In the genomic region with DNA sequence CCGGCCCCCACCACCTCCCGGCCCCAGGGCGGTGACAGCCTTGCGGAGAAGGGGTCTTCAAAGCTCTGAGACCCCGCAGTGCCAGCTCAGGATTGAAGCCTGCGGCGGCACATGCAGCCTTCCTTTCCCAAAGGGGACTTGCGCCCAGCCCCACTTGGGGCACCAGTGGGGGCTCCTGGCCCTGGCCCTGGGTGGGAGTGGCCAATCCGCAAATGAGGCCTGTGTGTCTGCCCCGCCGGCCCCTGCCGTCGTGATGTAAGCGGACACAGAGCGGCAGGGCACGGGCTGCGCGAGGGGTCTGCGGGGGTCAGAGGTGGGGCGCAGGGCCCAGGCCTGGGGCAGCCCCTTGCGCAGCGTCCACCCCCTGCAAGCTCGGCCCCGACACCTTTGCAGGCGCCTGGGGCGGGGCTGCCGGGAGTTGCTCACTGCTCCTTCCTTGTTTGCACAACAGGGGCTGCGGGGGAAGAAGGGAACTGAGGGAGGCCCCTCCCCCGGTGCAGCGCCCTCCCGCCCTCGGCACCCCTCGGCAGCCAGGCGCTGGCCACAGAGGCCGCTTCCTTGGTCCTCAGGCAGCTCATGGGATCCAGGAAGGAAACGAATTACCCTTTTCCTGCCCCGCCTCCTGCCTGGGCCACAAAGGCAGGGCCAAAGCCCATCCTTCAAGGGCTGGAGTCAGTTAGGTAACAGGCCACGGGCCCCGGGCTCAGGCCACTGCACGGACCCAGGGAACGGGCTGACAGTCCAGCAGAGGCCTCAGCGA, we compare ENCODE assay signal across 8 cellular contexts. TPM values are rescaled to one million over a fixed set of nuclear protein-coding genes. Genes with fewer than 3 reads are reported as not detected.
DNase-seq lines count a peak whose midpoint lies in the region; ATAC-seq, FAIRE-seq and TF ChIP-seq lines count a peak whose summit lies in the region.

No MANE protein-coding gene starts in this region.

- H3K27me3 ChIP-seq in KMS-11 (ENCODE audit: insufficient read depth, low read depth) = peaks cover 36% of the 10 kb centered on the region; the same call in 1 of the 2 replicates

- peaks cover 22% of the 10 kb centered on the region for H3K27me3 Mint-ChIP-seq in brain

- H3K79me2 ChIP-seq in KMS-11 (ENCODE audit: insufficient read depth, low read depth) = no peaks in the 10 kb centered on the region

- DNase-seq in ELR (ENCODE audit: low read depth) = peak; percentile 79
- peak; percentile 95 for DNase-seq in islet precursor cell
- peak; percentile 60 for DNase-seq in stimulated activated CD8-positive, alpha-beta memory T cell treated with anti-CD3 and anti-CD28 coated beads, Interleukin-4, amount 100 ng/mL, for 48 hours
- DNase-seq in HTR-8/SVneo (ENCODE audit: insufficient read length, low spot score) = no peak

- H3K4me1 ChIP-seq in KMS-11 (ENCODE audit: low read depth, poor library complexity, severe bottlenecking) = peaks cover 15% of the 10 kb centered on the region

- FAIRE-seq in HTR-8/SVneo (lab: Jason Lieb, UNC) = no peak

- TF ChIP-seq CTCF in KMS-11 (conservative IDR thresholded peaks at IDR 0.05; ENCODE audit: low read depth, low read length) = no peak
- no peak for TF ChIP-seq CTCF in brain (conservative IDR thresholded peaks at IDR 0.05)

- peak overlapping the region; percentile 44; the same call in 1 of the 2 replicates for H2AFZ ChIP-seq in KMS-11 (ENCODE audit: low read depth)

- peak overlapping the region in 3 of 5 experiments; percentile 32 to 57 (median 41) for H3K4me3 Mint-ChIP-seq in brain

- no peaks in the 10 kb centered on the region for H3K36me3 ChIP-seq in KMS-11 (ENCODE audit: insufficient read depth)

- ATAC-seq in GM18505 (IDR thresholded peaks at IDR 0.05; ENCODE audit: unreplicated experiment) = no peak
- ATAC-seq in GM21786 (IDR thresholded peaks at IDR 0.05; ENCODE audit: unreplicated experiment) = no peak

- H4K20me1 ChIP-seq in KMS-11 (ENCODE audit: insufficient read depth) = no peaks in the 10 kb centered on the region

- no peaks in the 10 kb centered on the region for H3K36me3 Mint-ChIP-seq in brain

- no peak for TF ChIP-seq POLR2A in GM18505 (IDR thresholded peaks at IDR 0.05; ENCODE audit: borderline replicate concordance, extremely low read depth, insufficient read depth, insufficient read length)

- H3K27ac ChIP-seq in KMS-11 = no peak overlapping the region

- no peak overlapping the region for H3K27ac Mint-ChIP-seq in brain

- peaks cover 29% of the 10 kb centered on the region for H3K4me1 Mint-ChIP-seq in brain

- no peaks in the 10 kb centered on the region for H3K9me3 Mint-ChIP-seq in brain

- H3K4me2 ChIP-seq in KMS-11 = peak overlapping the region; percentile 46; the same call in 1 of the 2 replicates

- H3K9ac ChIP-seq in KMS-11 = no peak overlapping the region

- no peak overlapping the region for H3K4me3 ChIP-seq in KMS-11 (IDR thresholded peaks at IDR 0.05; ENCODE audit: insufficient read depth, low read depth, low read length)

RNA-seq across cellular contexts. Expression of gene SLC16A3, which starts 2.9 kb away (rescaled TPM):
- 8.7 TPM for polyA plus RNA-seq in brain (ENCODE audit: insufficient read depth, low read depth, low replicate concordance)

RNA-seq across cellular contexts. Expression of gene CCDC57, which starts 19.1 kb away (rescaled TPM):
- polyA plus RNA-seq in brain (ENCODE audit: insufficient read depth, low read depth, low replicate concordance) = 15.6 TPM

RNA-seq across cellular contexts. Expression of gene CSNK1D, which starts 41.8 kb away (rescaled TPM):
- polyA plus RNA-seq in brain (ENCODE audit: insufficient read depth, low read depth, low replicate concordance) = 62.3 TPM
